In genomic region chr1:20108724-20109123, GRCh38 we compare ENCODE assay signal across 17 cellular contexts. TPM values are rescaled to one million over a fixed set of nuclear protein-coding genes. Genes with fewer than 3 reads are reported as not detected.
DNase-seq lines count a peak whose midpoint lies in the region; ATAC-seq, FAIRE-seq and TF ChIP-seq lines count a peak whose summit lies in the region.
"Had no signal": no experiment of that assay in that cellular context is flagged by ENCODE, and none has a peak within 500 bp of the region (broad histone marks: within the 10 kb centered on the region; RNA-seq: fewer than 3 reads in every experiment).

No MANE protein-coding gene starts in this region.

- H3K9ac ChIP-seq in H1 (replicated peaks in 1 of 4; ENCODE audit: extremely low read depth in 1 of 4, low read depth in 3 of 4, low read length in 3 of 4) (no peak overlapping the region), neural progenitor cell (no peak overlapping the region)

- H3K4me1 Mint-ChIP-seq in WTC11 (peaks cover 26% of the 10 kb centered on the region), neural progenitor cell (peaks cover 6% of the 10 kb centered on the region)
- H3K4me1 Mint-ChIP-seq: CD4-positive, alpha-beta memory T cell had no signal

- no peak overlapping the region for H4K5ac ChIP-seq in H1 (ENCODE audit: insufficient read length, low read depth, low read length)

- H3K27me3 ChIP-seq in H1 (replicated peaks in 1 of 4; ENCODE audit: control insufficient read depth in 3 of 4, extremely low read depth in 1 of 4, insufficient read depth in 3 of 4, low read length in 3 of 4) (no peaks in the 10 kb centered on the region), neural progenitor cell (no peaks in the 10 kb centered on the region), uterus (no peaks in the 10 kb centered on the region)
- H3K27me3 ChIP-seq: BE2C had no signal

- H2BK5ac ChIP-seq in H1 (ENCODE audit: low read depth, low read length): no peak overlapping the region

- H3K23ac ChIP-seq in H1 (ENCODE audit: insufficient read length): no peak overlapping the region

- H4K20me1 ChIP-seq in H1 (replicated peaks in 1 of 2; ENCODE audit: control insufficient read depth in 1 of 2, insufficient read depth in 2 of 2, low read length in 2 of 2): no peaks in the 10 kb centered on the region
- H4K20me1 ChIP-seq in neural progenitor cell (ENCODE audit: low read depth): no peaks in the 10 kb centered on the region

- TF ChIP-seq POLR2A in H1 (IDR thresholded peaks at IDR 0.05; ENCODE audit: control extremely low read depth in 1 of 2, low read depth in 2 of 2, low read length in 2 of 2) (no peak), uterus (IDR thresholded peaks at IDR 0.05) (no peak)

- H3K9me3 ChIP-seq in H1 (ENCODE audit: insufficient read depth in 2 of 2, low read depth in 1 of 2, low read length in 1 of 2) (peaks cover 0 to 3% of the 10 kb centered on the region in 2 experiments; a peak in 2 of 4 replicates), neural progenitor cell (ENCODE audit: low read depth) (no peaks in the 10 kb centered on the region), uterus (no peaks in the 10 kb centered on the region)
- H3K9me3 ChIP-seq: A549, BE2C had no signal

- intact Hi-C loops in uterus (cut with DNase I; ENCODE audit: low total_unique reads): no loop called here

- H3F3A ChIP-seq in neural progenitor cell (ENCODE audit: low read depth): no peaks in the 10 kb centered on the region

- 80% methylated on average over 3 of the region's 3 CpGs; no CpG with 5 or more reads in 1 of the 2 experiments for WGBS in H1 (ENCODE audit: extremely low coverage in 1 of 2, insufficient coverage in 1 of 2, insufficient read length in 1 of 2, insufficient replicate concordance in 2 of 2, low coverage in 1 of 2, low lambda C conversion rate in 2 of 2, missing lambda C conversion rate in 1 of 2), 2 experiments

- H3K18ac ChIP-seq in H1 (ENCODE audit: extremely low read depth, low read length): no peak overlapping the region

- H3K27ac Mint-ChIP-seq in WTC11 (peak overlapping the region; percentile 33; the same call in 1 of the 2 replicates), neural progenitor cell (peak overlapping the region; percentile 64)
- H3K27ac Mint-ChIP-seq: CD4-positive, alpha-beta memory T cell had no signal

- H3K27ac ChIP-seq in H1 (ENCODE audit: low read depth, low read length): no peak overlapping the region
- no peak overlapping the region for H3K27ac ChIP-seq in neural progenitor cell
- peak overlapping the region; percentile 49 to 70 for H3K27ac ChIP-seq in uterus
- H3K27ac ChIP-seq: A549, C4-2B, HL-60 had no signal

- DNase-seq in WTC11 (ENCODE audit: low spot score) (no peak), H1 (ENCODE audit: low read depth in 1 of 2, low spot score in 2 of 2) (no peak), neural progenitor cell (ENCODE audit: low spot score) (no peak), uterus (peak; percentile 24 to 26), cortex of kidney (lab: John Stamatoyannopoulos, UW) (no peak), kidney tubule cell (ENCODE audit: low spot score) (no peak)
- DNase-seq: BE2C; CD4-positive, alpha-beta memory T cell; DMS79 had no signal

- H4K8ac ChIP-seq in H1 (ENCODE audit: extremely low read depth, insufficient read depth, low read length): no peak overlapping the region

- H2AFZ ChIP-seq in H1 (ENCODE audit: low read length): no peak overlapping the region
- no peak overlapping the region for H2AFZ ChIP-seq in neural progenitor cell (replicated peaks)

- H3K14ac ChIP-seq in H1 (ENCODE audit: insufficient read length): no peak overlapping the region

- no peaks in the 10 kb centered on the region for H3K79me1 ChIP-seq in H1 (ENCODE audit: low read depth, low read length)

- H3K4me3 Mint-ChIP-seq in WTC11: no peak overlapping the region
- no peak overlapping the region for H3K4me3 Mint-ChIP-seq in neural progenitor cell
- H3K4me3 Mint-ChIP-seq: CD4-positive, alpha-beta memory T cell had no signal

- H2BK120ac ChIP-seq in H1 (replicated peaks; ENCODE audit: low read depth, low read length): no peak overlapping the region

- H3K79me2 ChIP-seq in H1 (ENCODE audit: control insufficient read depth in 1 of 2, insufficient read depth in 2 of 2, low read length in 2 of 2) (no peaks in the 10 kb centered on the region), neural progenitor cell (ENCODE audit: low read depth) (no peaks in the 10 kb centered on the region)

- no peak for TF ChIP-seq EP300 in H1 (IDR thresholded peaks at IDR 0.05; ENCODE audit: borderline replicate concordance in 1 of 2, low read depth in 2 of 2, low read length in 2 of 2)

- no peak overlapping the region for H3K4me2 ChIP-seq in H1 (ENCODE audit: insufficient read depth in 1 of 2, low read depth in 2 of 2, low read length in 2 of 2)
- H3K4me2 ChIP-seq in neural progenitor cell: no peak overlapping the region
- H3K4me2 ChIP-seq: A549 had no signal

- H3K9me3 Mint-ChIP-seq in WTC11: peaks cover 21% of the 10 kb centered on the region
- no peaks in the 10 kb centered on the region for H3K9me3 Mint-ChIP-seq in neural progenitor cell

- H3K36me3 Mint-ChIP-seq in WTC11: peaks cover 6% of the 10 kb centered on the region
- no peaks in the 10 kb centered on the region for H3K36me3 Mint-ChIP-seq in neural progenitor cell
- H3K36me3 Mint-ChIP-seq: CD4-positive, alpha-beta memory T cell had no signal

- H3K27me3 Mint-ChIP-seq in WTC11 (ENCODE audit: low read depth): no peaks in the 10 kb centered on the region; the same call in 1 of the 2 replicates
- peaks cover 8% of the 10 kb centered on the region for H3K27me3 Mint-ChIP-seq in neural progenitor cell (ENCODE audit: insufficient read depth, low read depth)

- H2BK15ac ChIP-seq in H1 (ENCODE audit: low read length): no peak overlapping the region

- no peak for ATAC-seq in WTC11
- no peak for ATAC-seq in GM18502 (IDR thresholded peaks at IDR 0.05; ENCODE audit: poor library complexity, unreplicated experiment)
- ATAC-seq: A549 had no signal

- no peak overlapping the region for H3K4ac ChIP-seq in H1 (replicated peaks; ENCODE audit: insufficient read length, low read depth, low read length)

- H2BK12ac ChIP-seq in H1 (ENCODE audit: low read depth, low read length): 0 out of 2 replicates have a peak overlapping the region, but pooled peaks have one; percentile 2

- no peak overlapping the region for H2BK20ac ChIP-seq in H1 (ENCODE audit: low read length)

- FAIRE-seq in H1 (lab: Jason Lieb, UNC): no peak
- FAIRE-seq: A549, GM12891, H54 had no signal

- H3K23me2 ChIP-seq in H1 (ENCODE audit: low read depth, low read length): no peaks in the 10 kb centered on the region

- no peak overlapping the region for H4K91ac ChIP-seq in H1 (replicated peaks; ENCODE audit: insufficient read length, low read length)

- CTCF ChIA-PET in WTC11 (lab: Charles Lee) (interaction anchor here (1.2 kb wide), 2 partner anchors 45 to 134 kb away, joined by 3 to 4 read pairs; no protein-coding TSS in a partner anchor), H1 (lab: Charles Lee; ENCODE audit: partially characterized antibody) (interaction anchor here (0.6 to 3.9 kb wide), 6 partner anchors 13 to 322 kb away, joined by 3 to 14 read pairs (median 5); no protein-coding TSS in a partner anchor)

- H3K4me1 ChIP-seq in H1 (replicated peaks in 1 of 4; ENCODE audit: control insufficient read depth in 3 of 4, insufficient read depth in 4 of 4, low read length in 3 of 4) (no peaks in the 10 kb centered on the region; a peak in 1 of 7 replicates), neural progenitor cell (no peaks in the 10 kb centered on the region), uterus (peaks cover 0 to 11% of the 10 kb centered on the region in 2 donors)
- H3K4me1 ChIP-seq: A549, BE2C had no signal

- TF ChIP-seq RAD21 in H1 (IDR thresholded peaks at IDR 0.05 in 1 of 2, conservative IDR thresholded peaks at IDR 0.05 in 1 of 2; ENCODE audit: low read depth in 2 of 2, low read length in 2 of 2): no peak

- no peak overlapping the region for H3K56ac ChIP-seq in H1 (replicated peaks; ENCODE audit: insufficient read length, low read depth, low read length)

- TF ChIP-seq CTCF in WTC11 (IDR thresholded peaks at IDR 0.05) (no peak), H1 (IDR thresholded peaks at IDR 0.05; ENCODE audit: control extremely low read depth in 1 of 3, insufficient read depth in 1 of 3, low read depth in 1 of 3, low read length in 3 of 3) (no peak), neural progenitor cell (IDR thresholded peaks at IDR 0.05) (no peak), uterus (IDR thresholded peaks at IDR 0.05) (no peak)

- POLR2A ChIA-PET in WTC11 (lab: Charles Lee) (interaction anchor here (0.6 kb wide), 1 partner anchor 124 kb away, joined by 3 read pairs; no protein-coding TSS in a partner anchor), H1 (lab: Charles Lee; ENCODE audit: partially characterized antibody) (interaction anchor here (1.4 kb wide), 1 partner anchor 43 kb away, joined by 4 read pairs; no protein-coding TSS in a partner anchor)

- H3K36me3 ChIP-seq in H1 (ENCODE audit: control insufficient read depth in 2 of 4, insufficient read depth in 4 of 4, low read length in 3 of 4) (no peaks in the 10 kb centered on the region), neural progenitor cell (no peaks in the 10 kb centered on the region), uterus (no peaks in the 10 kb centered on the region)
- H3K36me3 ChIP-seq: BE2C had no signal

- H2AK5ac ChIP-seq in H1 (ENCODE audit: low read depth, low read length): no peak overlapping the region

- H3K4me3 ChIP-seq in H1 (ENCODE audit: extremely low read depth in 1 of 4, insufficient read depth in 2 of 4, low read depth in 3 of 4, low read length in 4 of 4) (no peak overlapping the region), neural progenitor cell (no peak overlapping the region), uterus (no peak overlapping the region)
- H3K4me3 ChIP-seq: A549 had no signal

RNA-seq across cellular contexts. Expression of gene PLA2G2D, which starts 10.6 kb away (rescaled TPM):
- total RNA-seq in WTC11 (2021) (not detected in 3 replicates), neural progenitor cell (ENCODE audit: low replicate concordance) (not detected in 2 replicates), uterus (not detected)
- not detected in 2 replicates for total RNA-seq in H1 (2021; fragmentation: NEBNext Ultra II Directional; extraction: Animal tissue kit (Norgen Biotek cat#: 25700))
- not detected in 2 replicates for polyA plus RNA-seq in H1 (2011; rRNA removed)
- not detected for polyA plus RNA-seq in H1 (2011; cell fraction: cytosol; rRNA removed)
- not detected for polyA plus RNA-seq in H1 (2011; cell fraction: nucleus; rRNA removed)
- not detected in 4 replicates for polyA plus RNA-seq in H1 (2012, experiment 1 of 2)
- not detected for polyA plus RNA-seq in H1 (2012, experiment 2 of 2)
- not detected for polyA plus RNA-seq in H1 (2013, experiment 1 of 2)
- polyA plus RNA-seq in H1 (2013, experiment 2 of 2): not detected
- not detected in 2 replicates for polyA minus RNA-seq in H1 (2011; rRNA and poly(A)+ RNA removed)
- not detected for polyA minus RNA-seq in H1 (2011; cell fraction: cytosol; rRNA and poly(A)+ RNA removed)
- not detected for polyA minus RNA-seq in H1 (2011; cell fraction: nucleus; rRNA and poly(A)+ RNA removed)
- total RNA-seq: CD4-positive, alpha-beta memory T cell; G401 had no signal
- polyA plus RNA-seq: A549, AG04450 had no signal

RNA-seq across cellular contexts. Expression of gene PLA2G2F, which starts 30.4 kb away (rescaled TPM):
- not detected in 3 replicates for total RNA-seq in WTC11 (2021)
- total RNA-seq in H1 (2021; fragmentation: NEBNext Ultra II Directional; extraction: Animal tissue kit (Norgen Biotek cat#: 25700)): not detected in 2 replicates
- not detected in 2 replicates for polyA plus RNA-seq in H1 (2011; rRNA removed)
- not detected for polyA plus RNA-seq in H1 (2011; cell fraction: cytosol; rRNA removed)
- polyA plus RNA-seq in H1 (2011; cell fraction: nucleus; rRNA removed): not detected
- polyA plus RNA-seq in H1 (2012, experiment 1 of 2): not detected in 4 replicates
- polyA plus RNA-seq in H1 (2012, experiment 2 of 2): not detected
- not detected for polyA plus RNA-seq in H1 (2013, experiment 1 of 2)
- polyA plus RNA-seq in H1 (2013, experiment 2 of 2): not detected
- polyA minus RNA-seq in H1 (2011; rRNA and poly(A)+ RNA removed): not detected in 2 replicates
- not detected for polyA minus RNA-seq in H1 (2011; cell fraction: cytosol; rRNA and poly(A)+ RNA removed)
- polyA minus RNA-seq in H1 (2011; cell fraction: nucleus; rRNA and poly(A)+ RNA removed): not detected
- total RNA-seq in neural progenitor cell (ENCODE audit: low replicate concordance): not detected in 2 replicates
- total RNA-seq in uterus: under 1 TPM in 1 of 4 donors, not detected in 3; 0.07 TPM
- total RNA-seq: CD4-positive, alpha-beta memory T cell; G401 had no signal
- polyA plus RNA-seq: A549; AG04450; CD4-positive, alpha-beta memory T cell had no signal

RNA-seq across cellular contexts. Expression of gene PLA2G5, which starts 38.7 kb away (rescaled TPM):
- total RNA-seq in WTC11 (2021): 0.30 TPM in 1 of 3 replicates, not detected in the others
- not detected in 2 replicates for total RNA-seq in H1 (2021; fragmentation: NEBNext Ultra II Directional; extraction: Animal tissue kit (Norgen Biotek cat#: 25700))
- polyA plus RNA-seq in H1 (2011; rRNA removed): 0.05 TPM in 1 of 2 replicates, not detected in the other
- polyA plus RNA-seq in H1 (2011; cell fraction: cytosol; rRNA removed): not detected
- 0.19 TPM for polyA plus RNA-seq in H1 (2011; cell fraction: nucleus; rRNA removed)
- polyA plus RNA-seq in H1 (2012, experiment 1 of 2): 0.16 TPM in 1 of 4 replicates, not detected in the others
- not detected for polyA plus RNA-seq in H1 (2012, experiment 2 of 2)
- polyA plus RNA-seq in H1 (2013, experiment 1 of 2): not detected
- not detected for polyA plus RNA-seq in H1 (2013, experiment 2 of 2)
- not detected in 2 replicates for polyA minus RNA-seq in H1 (2011; rRNA and poly(A)+ RNA removed)
- polyA minus RNA-seq in H1 (2011; cell fraction: cytosol; rRNA and poly(A)+ RNA removed): not detected
- not detected for polyA minus RNA-seq in H1 (2011; cell fraction: nucleus; rRNA and poly(A)+ RNA removed)
- total RNA-seq in neural progenitor cell (ENCODE audit: low replicate concordance): not detected in 2 replicates
- 1 to 10 TPM in 1 of 4 donors, not detected in 3; 3.1 TPM for total RNA-seq in uterus
- total RNA-seq: CD4-positive, alpha-beta memory T cell; G401 had no signal
- polyA plus RNA-seq: A549; AG04450; CD4-positive, alpha-beta memory T cell had no signal

Comparison
In these comparisons a context has a peak if more than half of its experiments do, and no peak if none do; other contexts are left out.
1. DNase-seq: peak in uterus (2 of 2); none in WTC11 (single experiment), H1 (0 of 2), neural progenitor cell (single experiment), cortex of kidney (single experiment) and kidney tubule cell (single experiment).
2. H3K27ac ChIP-seq: peak in uterus (2 of 2); none in H1 (single experiment) and neural progenitor cell (single experiment).